1 cellular context compared by ENCODE assay signal in genomic region chr20:58389324-58389967, GRCh38.
TF ChIP-seq lines count a peak whose summit lies in the region.

No MANE protein-coding gene starts in this region.

TF ChIP-seq in HepG2, 621 proteins besides CTCF, POLR2A, EP300 and RAD21 (continued from another document and continues in another):
- TF ChIP-seq ZXDC (CRISPR knock-in tag; IDR thresholded peaks at IDR 0.05): no peak
- peak; percentile 20; the same call in 1 of the 2 replicates for TF ChIP-seq ZNF556 (CRISPR knock-in tag; IDR thresholded peaks at IDR 0.05; ENCODE audit: borderline replicate concordance)
- no peak for TF ChIP-seq IKZF5 (CRISPR knock-in tag; IDR thresholded peaks at IDR 0.05)
- no peak; the same call in 1 of the 2 replicates for TF ChIP-seq KAT7 (CRISPR knock-in tag; IDR thresholded peaks at IDR 0.05; ENCODE audit: borderline replicate concordance)
- no peak for TF ChIP-seq SP140L (CRISPR knock-in tag; IDR thresholded peaks at IDR 0.05; ENCODE audit: borderline replicate concordance)
- TF ChIP-seq THRA (CRISPR knock-in tag; IDR thresholded peaks at IDR 0.05; ENCODE audit: borderline replicate concordance): no peak
- no peak for TF ChIP-seq EHMT2 (IDR thresholded peaks at IDR 0.05; ENCODE audit: borderline replicate concordance, low read depth, low read length)
- peak; percentile 73; the same call in 1 of the 2 replicates for TF ChIP-seq DNMT3B (CRISPR knock-in tag; conservative IDR thresholded peaks at IDR 0.05)
- peak; percentile 45; the same call in 1 of the 2 replicates for TF ChIP-seq ZNF772 (CRISPR knock-in tag; IDR thresholded peaks at IDR 0.05)
- peak; percentile 90 for TF ChIP-seq ZNF687 (CRISPR knock-in tag; IDR thresholded peaks at IDR 0.05)
- TF ChIP-seq ZC3H13 (CRISPR knock-in tag; IDR thresholded peaks at IDR 0.05): no peak; the same call in 1 of the 2 replicates
- TF ChIP-seq ZBTB25 (CRISPR knock-in tag; IDR thresholded peaks at IDR 0.05): no peak; the same call in 1 of the 2 replicates
- TF ChIP-seq ZFP82 (CRISPR knock-in tag; IDR thresholded peaks at IDR 0.05; ENCODE audit: borderline replicate concordance): 0 out of 2 replicates have a peak, but pooled peaks have one; percentile 0
- 0 out of 2 replicates have a peak, but pooled peaks have one; percentile 3 for TF ChIP-seq HINFP (CRISPR knock-in tag; IDR thresholded peaks at IDR 0.05; ENCODE audit: low read depth)
- no peak; the same call in 1 of the 2 replicates for TF ChIP-seq GFI1 (CRISPR knock-in tag; IDR thresholded peaks at IDR 0.05; ENCODE audit: borderline replicate concordance)
- peak; percentile 55 for TF ChIP-seq ZNF18 (CRISPR knock-in tag; IDR thresholded peaks at IDR 0.05; ENCODE audit: insufficient replicate concordance)
- 0 out of 2 replicates have a peak, but pooled peaks have one; percentile 39 for TF ChIP-seq MXD3 (CRISPR knock-in tag; IDR thresholded peaks at IDR 0.05)
- 0 out of 2 replicates have a peak, but pooled peaks have one; percentile 21 for TF ChIP-seq KLF13 (CRISPR knock-in tag; IDR thresholded peaks at IDR 0.05)
- peak; percentile 78; the same call in 1 of the 2 replicates for TF ChIP-seq ZNF782 (CRISPR knock-in tag; IDR thresholded peaks at IDR 0.05; ENCODE audit: borderline replicate concordance)
- no peak for TF ChIP-seq ZNF337 (CRISPR knock-in tag; IDR thresholded peaks at IDR 0.05; ENCODE audit: borderline replicate concordance, low read depth)
- no peak for TF ChIP-seq KLF9 (CRISPR knock-in tag; IDR thresholded peaks at IDR 0.05; ENCODE audit: low read depth)
- TF ChIP-seq ZBTB43 (CRISPR knock-in tag; conservative IDR thresholded peaks at IDR 0.05): 0 out of 2 replicates have a peak, but pooled peaks have one; percentile 15
- TF ChIP-seq ZNF414 (CRISPR knock-in tag; IDR thresholded peaks at IDR 0.05): no peak; the same call in 1 of the 2 replicates
- TF ChIP-seq ELF3 (CRISPR knock-in tag; IDR thresholded peaks at IDR 0.05): 0 out of 2 replicates have a peak, but pooled peaks have one; percentile 10
- TF ChIP-seq E2F2 (CRISPR knock-in tag; IDR thresholded peaks at IDR 0.05; ENCODE audit: borderline replicate concordance): no peak; the same call in 1 of the 2 replicates
- no peak for TF ChIP-seq SMARCC2 (IDR thresholded peaks at IDR 0.05)
- TF ChIP-seq NFIB (CRISPR knock-in tag; IDR thresholded peaks at IDR 0.05; ENCODE audit: borderline replicate concordance): no peak
- no peak for TF ChIP-seq GZF1 (CRISPR knock-in tag; IDR thresholded peaks at IDR 0.05)
- 0 out of 2 replicates have a peak, but pooled peaks have one; percentile 2 for TF ChIP-seq KMT2A (CRISPR knock-in tag; IDR thresholded peaks at IDR 0.05)
- no peak for TF ChIP-seq ETS1 (CRISPR knock-in tag; IDR thresholded peaks at IDR 0.05)
- no peak for TF ChIP-seq ZNF567 (CRISPR knock-in tag; IDR thresholded peaks at IDR 0.05; ENCODE audit: borderline replicate concordance)
- peak; percentile 87 for TF ChIP-seq UBTF (CRISPR knock-in tag; IDR thresholded peaks at IDR 0.05)
